Comparison of ENCODE assay signal across 10 cellular contexts in genomic region chr4:92136434-92136833, GRCh38.
"Had no signal": no experiment of that assay in that cellular context is flagged by ENCODE, and none has a peak within 500 bp of the region (broad histone marks: within the 10 kb centered on the region; RNA-seq: fewer than 3 reads in every experiment).

No MANE protein-coding gene starts in this region.

- H3K27ac Mint-ChIP-seq: GM23338, H9, HFFc6 had no signal

- FAIRE-seq: H54 had no signal

- H3K36me3 ChIP-seq: HAP-1 had no signal

- ATAC-seq: GM23338, HCT116 had no signal

- DNase-seq: GM23248, GOT3, H7, H9, HCEC 1CT, HFFc6 had no signal

- H2AFZ ChIP-seq: GM23248, GM23338 had no signal

- H3K9ac ChIP-seq: GM23248 had no signal

- H3K4me3 Mint-ChIP-seq: GM23338, H9, HFFc6 had no signal

- H3K4me1 ChIP-seq: HAP-1 had no signal

- H3K4me1 Mint-ChIP-seq: GM23338, H9 had no signal

- H3K4me2 ChIP-seq: GM23338 had no signal

- H3K4me3 ChIP-seq: GM23248, GM23338, HAP-1 had no signal

- H3K9me3 ChIP-seq: HAP-1 had no signal

- H3K27ac ChIP-seq: GM23248 had no signal
